Comparison of ENCODE assay signal across 19 cellular contexts in the genomic region with DNA sequence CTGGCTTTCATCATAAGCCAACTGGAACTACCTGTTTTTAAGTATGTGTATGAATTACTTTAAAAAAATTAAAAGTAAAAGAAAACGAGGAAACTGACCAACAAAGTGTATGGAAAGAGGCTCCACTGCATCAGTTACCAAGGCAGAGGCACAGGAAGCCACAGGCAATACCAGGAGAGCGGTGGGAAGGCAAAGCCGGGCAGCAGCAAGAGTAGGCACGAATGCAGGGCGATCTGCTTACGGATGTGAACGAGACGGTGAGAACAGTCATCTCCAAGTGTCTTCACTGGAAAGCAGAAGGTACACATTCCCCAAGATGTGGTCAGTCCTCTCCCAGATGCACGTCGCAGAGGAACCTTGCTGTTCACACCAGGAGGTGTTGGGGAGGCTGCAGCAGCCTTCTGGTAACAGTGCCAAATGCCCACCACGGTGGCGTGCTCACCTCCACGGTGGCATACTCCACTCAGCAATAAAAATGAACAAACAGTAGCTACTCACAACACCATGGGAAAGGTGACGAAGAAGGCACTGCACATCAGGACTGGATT. TPM values are rescaled to one million over a fixed set of nuclear protein-coding genes. Genes with fewer than 3 reads are reported as not detected.
A peak's percentile ranks its signal among the peaks of the same experiment; 100 is the strongest.
DNase-seq lines count a peak whose midpoint lies in the region; ATAC-seq and TF ChIP-seq lines count a peak whose summit lies in the region.
"Had no signal": no experiment of that assay in that cellular context is flagged by ENCODE, and none has a peak within 500 bp of the region (broad histone marks: within the 10 kb centered on the region; RNA-seq: fewer than 3 reads in every experiment).

No MANE protein-coding gene starts in this region.

- no TSS peak for BruUV-seq in IMR-90 (replicated peaks; lab: Mats Ljungman, UMichigan)

- H3K4me1 ChIP-seq in IMR-90 (ENCODE audit: control insufficient read depth, insufficient read depth, low read length) = peaks cover 2% of the 10 kb centered on the region; the same call in 1 of the 2 replicates

- no peak overlapping the region for H4K8ac ChIP-seq in IMR-90 (ENCODE audit: low read depth in 2 of 2, low read length in 2 of 2)

- H3K27me3 ChIP-seq in IMR-90 (ENCODE audit: control insufficient read depth, insufficient read depth, low read length) = no peaks in the 10 kb centered on the region

- H4K91ac ChIP-seq in IMR-90 (ENCODE audit: insufficient read depth, low read depth, low read length) = no peak overlapping the region

- no peak for ATAC-seq in IMR-90 (ENCODE audit: low read depth)
- ATAC-seq in sciatic nerve = no peak
- no peak for ATAC-seq in GM18867 (IDR thresholded peaks at IDR 0.05; ENCODE audit: unreplicated experiment)
- no peak for ATAC-seq in stimulated activated naive B cell treated with anti-CD40 and anti-IgM and Interleukin-4, amounts not matched to agents 10 μg/mL and 1 μg/mL and 100 μg/mL, for 72 hours (replicated peaks)
- ATAC-seq in activated CD8-positive, alpha-beta memory T cell treated with anti-CD3 and anti-CD28 coated beads, Interleukin-2, amount 10 ng/mL, durations not matched to agents 7 days and 5 days = no peak
- ATAC-seq: GM12878 had no signal

- H3K4me1 Mint-ChIP-seq in activated naive CD4-positive, alpha-beta T cell treated with anti-CD3 and anti-CD28 coated beads for 36 hours (ENCODE audit: low read depth) = peaks cover under 1% of the 10 kb centered on the region
- H3K4me1 Mint-ChIP-seq in stimulated activated naive B cell treated with anti-CD40 and anti-IgM and Interleukin-4, amounts not matched to agents 10 μg/mL and 1 μg/mL and 100 μg/mL, for 72 hours = peaks cover 13 to 21% of the 10 kb centered on the region in 2 donors
- H3K4me1 Mint-ChIP-seq in activated CD8-positive, alpha-beta memory T cell treated with anti-CD3 and anti-CD28 coated beads, Interleukin-2, amount 10 ng/mL, durations not matched to agents 7 days and 5 days = peaks cover 7% of the 10 kb centered on the region

- no peak overlapping the region for H3K27ac ChIP-seq in IMR-90 (ENCODE audit: insufficient read depth, low read length)
- H3K27ac ChIP-seq: HL-60, RWPE1 had no signal

- peaks cover 31% of the 10 kb centered on the region for H3K9me1 ChIP-seq in IMR-90 (ENCODE audit: insufficient read depth, low read length)

- H2BK20ac ChIP-seq in IMR-90 (ENCODE audit: low read depth, low read length) = no peak overlapping the region

- H3K23ac ChIP-seq in IMR-90 (ENCODE audit: low read depth, low read length) = no peak overlapping the region

- H3K9me3 ChIP-seq in IMR-90 (ENCODE audit: control insufficient read depth, insufficient read depth, low read length) = peaks cover 2% of the 10 kb centered on the region; the same call in 1 of the 2 replicates

- H3K4me3 ChIP-seq in IMR-90 (ENCODE audit: insufficient read depth, low read depth, low read length) = no peak overlapping the region
- H3K4me3 ChIP-seq: GM12878 had no signal

- H3K9me3 Mint-ChIP-seq in activated naive CD4-positive, alpha-beta T cell treated with anti-CD3 and anti-CD28 coated beads for 36 hours = peaks cover 15% of the 10 kb centered on the region
- peaks cover 8 to 9% of the 10 kb centered on the region in 2 donors for H3K9me3 Mint-ChIP-seq in stimulated activated naive B cell treated with anti-CD40 and anti-IgM and Interleukin-4, amounts not matched to agents 10 μg/mL and 1 μg/mL and 100 μg/mL, for 72 hours
- H3K9me3 Mint-ChIP-seq in activated CD8-positive, alpha-beta memory T cell treated with anti-CD3 and anti-CD28 coated beads, Interleukin-2, amount 10 ng/mL, durations not matched to agents 7 days and 5 days (ENCODE audit: low read depth) = peaks cover 6% of the 10 kb centered on the region

- H4K5ac ChIP-seq in IMR-90 (ENCODE audit: low read depth, low read length) = no peak overlapping the region

- peaks cover 45 to 96% of the 10 kb centered on the region in 2 experiments for H3K79me1 ChIP-seq in IMR-90 (ENCODE audit: low read depth in 1 of 2, low read length in 2 of 2)

- H2BK120ac ChIP-seq in IMR-90 (ENCODE audit: low read depth, low read length) = no peak overlapping the region

- peaks cover 74% of the 10 kb centered on the region for H3K36me3 ChIP-seq in IMR-90 (ENCODE audit: control insufficient read depth, insufficient read depth, low read length)

- no peak overlapping the region for H3K9ac ChIP-seq in IMR-90 (ENCODE audit: low read depth, low read length)

- no peak overlapping the region for H3K4ac ChIP-seq in IMR-90 (ENCODE audit: low read depth, low read length)

- intact Hi-C loops in activated naive CD4-positive, alpha-beta T cell treated with anti-CD3 and anti-CD28 coated beads for 36 hours (cut with micrococcal nuclease) = no loop called here
- intact Hi-C loops in IMR-90 (cut with micrococcal nuclease) = no loop called here
- intact Hi-C loops in sciatic nerve (cut with DNase I) = no loop called here

- no peak overlapping the region for H3K4me2 ChIP-seq in IMR-90 (ENCODE audit: low read depth, low read length)

- no peak overlapping the region for H2AK5ac ChIP-seq in IMR-90 (ENCODE audit: low read depth, low read length)

- no peak overlapping the region for H3K56ac ChIP-seq in IMR-90 (ENCODE audit: extremely low read depth, insufficient read depth, low read length)

- peak; percentile 4 for DNase-seq in activated naive CD4-positive, alpha-beta T cell treated with anti-CD3 and anti-CD28 coated beads, Interleukin-2, amount 50 U/mL, for 16 hours
- DNase-seq in activated naive CD4-positive, alpha-beta T cell treated with anti-CD3 and anti-CD28 coated beads for 36 hours = no peak
- no peak for DNase-seq in IMR-90
- peak; percentile 2 for DNase-seq in iPS-NIHi11 (ENCODE audit: low spot score)
- peak; percentile 28 for DNase-seq in sciatic nerve (ENCODE audit: low spot score)
- no peak for DNase-seq in stimulated activated naive B cell treated with anti-CD40 and anti-IgM and Interleukin-4, amounts not matched to agents 10 μg/mL and 1 μg/mL and 100 μg/mL, for 72 hours
- no peak for DNase-seq in activated CD8-positive, alpha-beta memory T cell treated with anti-CD3 and anti-CD28 coated beads, Interleukin-2, amount 10 ng/mL, durations not matched to agents 7 days and 5 days
- DNase-seq: Calu3; CD4-positive, CD25-positive, alpha-beta regulatory T cell; DMS79; KG1; NCI-H1092; NCI-H2107; NCI-H226; NCI-H526 treated with DMSO at 0.1 percent for 48 hours had no signal

- no peak for TF ChIP-seq CTCF in IMR-90 (conservative IDR thresholded peaks at IDR 0.05; ENCODE audit: low read depth, low read length)

- in situ Hi-C loops in IMR-90 (cut with MboI; ENCODE audit: low sequenced_read_pairs) = no loop called here

- POLR2A ChIA-PET in IMR-90 (lab: Charles Lee; ENCODE audit: unreplicated experiment) = no interaction called here

- no peak overlapping the region for H3K4me3 Mint-ChIP-seq in activated naive CD4-positive, alpha-beta T cell treated with anti-CD3 and anti-CD28 coated beads for 36 hours
- no peak overlapping the region for H3K4me3 Mint-ChIP-seq in stimulated activated naive B cell treated with anti-CD40 and anti-IgM and Interleukin-4, amounts not matched to agents 10 μg/mL and 1 μg/mL and 100 μg/mL, for 72 hours
- no peak overlapping the region for H3K4me3 Mint-ChIP-seq in activated CD8-positive, alpha-beta memory T cell treated with anti-CD3 and anti-CD28 coated beads, Interleukin-2, amount 10 ng/mL, durations not matched to agents 7 days and 5 days
- H3K4me3 Mint-ChIP-seq: CD4-positive, CD25-positive, alpha-beta regulatory T cell had no signal

- no peak overlapping the region for H2BK15ac ChIP-seq in IMR-90 (ENCODE audit: low read depth, low read length)

- H3K14ac ChIP-seq in IMR-90 (replicated peaks; ENCODE audit: low read depth, low read length) = no peak overlapping the region

- CTCF ChIA-PET in activated naive CD4-positive, alpha-beta T cell treated with anti-CD3 and anti-CD28 coated beads for 36 hours (lab: Charles Lee) = no interaction called here
- CTCF ChIA-PET in IMR-90 (lab: Yijun Ruan, JAX) = interaction anchor here (0.6 kb wide), 1 partner anchor 40 kb away, joined by 3 read pairs; no protein-coding TSS in a partner anchor
- CTCF ChIA-PET in activated CD8-positive, alpha-beta memory T cell treated with anti-CD3 and anti-CD28 coated beads, Interleukin-2, amount 10 ng/mL, durations not matched to agents 7 days and 5 days (lab: Charles Lee) = no interaction called here

- peaks cover 26% of the 10 kb centered on the region for H3K36me3 Mint-ChIP-seq in activated naive CD4-positive, alpha-beta T cell treated with anti-CD3 and anti-CD28 coated beads for 36 hours (ENCODE audit: low read depth)
- H3K36me3 Mint-ChIP-seq in stimulated activated naive B cell treated with anti-CD40 and anti-IgM and Interleukin-4, amounts not matched to agents 10 μg/mL and 1 μg/mL and 100 μg/mL, for 72 hours = peaks cover 25 to 42% of the 10 kb centered on the region in 2 donors
- H3K36me3 Mint-ChIP-seq in activated CD8-positive, alpha-beta memory T cell treated with anti-CD3 and anti-CD28 coated beads, Interleukin-2, amount 10 ng/mL, durations not matched to agents 7 days and 5 days = peaks cover 12% of the 10 kb centered on the region

- H4K20me1 ChIP-seq in IMR-90 (ENCODE audit: insufficient read depth, low read length) = peaks cover 98% of the 10 kb centered on the region

- no peak overlapping the region for H3K27ac Mint-ChIP-seq in activated naive CD4-positive, alpha-beta T cell treated with anti-CD3 and anti-CD28 coated beads for 36 hours
- no peak overlapping the region for H3K27ac Mint-ChIP-seq in stimulated activated naive B cell treated with anti-CD40 and anti-IgM and Interleukin-4, amounts not matched to agents 10 μg/mL and 1 μg/mL and 100 μg/mL, for 72 hours
- no peak overlapping the region for H3K27ac Mint-ChIP-seq in activated CD8-positive, alpha-beta memory T cell treated with anti-CD3 and anti-CD28 coated beads, Interleukin-2, amount 10 ng/mL, durations not matched to agents 7 days and 5 days
- H3K27ac Mint-ChIP-seq: CD4-positive, CD25-positive, alpha-beta regulatory T cell had no signal

- H3K18ac ChIP-seq in IMR-90 (ENCODE audit: low read depth, low read length) = no peak overlapping the region

- no peaks in the 10 kb centered on the region for H3K27me3 Mint-ChIP-seq in activated naive CD4-positive, alpha-beta T cell treated with anti-CD3 and anti-CD28 coated beads for 36 hours (ENCODE audit: low read depth)
- H3K27me3 Mint-ChIP-seq in stimulated activated naive B cell treated with anti-CD40 and anti-IgM and Interleukin-4, amounts not matched to agents 10 μg/mL and 1 μg/mL and 100 μg/mL, for 72 hours = no peaks in the 10 kb centered on the region
- H3K27me3 Mint-ChIP-seq in activated CD8-positive, alpha-beta memory T cell treated with anti-CD3 and anti-CD28 coated beads, Interleukin-2, amount 10 ng/mL, durations not matched to agents 7 days and 5 days = no peaks in the 10 kb centered on the region
- H3K27me3 Mint-ChIP-seq: CD4-positive, CD25-positive, alpha-beta regulatory T cell had no signal

- no peak overlapping the region for H2AFZ ChIP-seq in IMR-90 (replicated peaks; ENCODE audit: low read length, poor library complexity)

- dilution Hi-C loops in IMR-90 (cut with HindIII; ENCODE audit: low sequenced_read_pairs, unreplicated experiment) = no loop called here

- 89% methylated on average over 3 of the region's 14 CpGs; no CpG with 5 or more reads in 1 of the 2 experiments for WGBS in IMR-90 (ENCODE audit: extremely low coverage in 2 of 2, insufficient read length in 1 of 2), 2 experiments

- no peak for TF ChIP-seq POLR2A in IMR-90 (IDR thresholded peaks at IDR 0.05; ENCODE audit: low read depth, low read length)

- no peak overlapping the region for H2BK5ac ChIP-seq in IMR-90 (ENCODE audit: low read depth, low read length, poor library complexity, severe bottlenecking)

- H2AK9ac ChIP-seq in IMR-90 (replicated peaks; ENCODE audit: low read depth, low read length, poor library complexity) = peak overlapping the region; percentile 25

- TF ChIP-seq RAD21 in IMR-90 (IDR thresholded peaks at IDR 0.05; ENCODE audit: low read length) = no peak

RNA-seq across cellular contexts. Expression of gene HS6ST1, which starts 43.1 kb away (rescaled TPM):
- 1 to 10 TPM; 8.1 to 8.2 TPM for total RNA-seq in activated naive CD4-positive, alpha-beta T cell treated with anti-CD3 and anti-CD28 coated beads for 36 hours
- total RNA-seq in IMR-90 (2012; rRNA removed) = 29.7 and 29.9 TPM in 2 replicates
- 36.9 and 39.7 TPM in 2 replicates for polyA plus RNA-seq in IMR-90 (2012; rRNA removed)
- polyA plus RNA-seq in IMR-90 (2012; cell fraction: cytosol; rRNA removed) = 22.1 and 48.3 TPM in 2 replicates
- 21.0 and 34.4 TPM in 2 replicates for polyA plus RNA-seq in IMR-90 (2012; cell fraction: nucleus; rRNA removed; ENCODE audit: low replicate concordance)
- 27.2 TPM for total RNA-seq in sciatic nerve
- total RNA-seq in activated CD8-positive, alpha-beta memory T cell treated with anti-CD3 and anti-CD28 coated beads, Interleukin-2, amount 10 ng/mL, durations not matched to agents 7 days and 5 days = 1 to 10 TPM; 7.0 to 8.6 TPM

Comparison
In these comparisons a context has a peak if more than half of its experiments do, and no peak if none do; other contexts are left out.
1. DNase-seq: peak in activated naive CD4-positive, alpha-beta T cell treated with anti-CD3 and anti-CD28 coated beads, Interleukin-2, amount 50 U/mL, for 16 hours (single experiment), iPS-NIHi11 (single experiment) and sciatic nerve (single experiment); none in activated naive CD4-positive, alpha-beta T cell treated with anti-CD3 and anti-CD28 coated beads for 36 hours (single experiment), IMR-90 (single experiment), stimulated activated naive B cell treated with anti-CD40 and anti-IgM and Interleukin-4, amounts not matched to agents 10 μg/mL and 1 μg/mL and 100 μg/mL, for 72 hours (single experiment) and activated CD8-positive, alpha-beta memory T cell treated with anti-CD3 and anti-CD28 coated beads, Interleukin-2, amount 10 ng/mL, durations not matched to agents 7 days and 5 days (single experiment).